ENCODE assay signal across 8 cellular contexts in genomic region chr2:156437272-156437671, GRCh38. TPM values are rescaled to one million over a fixed set of nuclear protein-coding genes. Genes with fewer than 3 reads are reported as not detected.
DNase-seq lines count a peak whose midpoint lies in the region; ATAC-seq and TF ChIP-seq lines count a peak whose summit lies in the region.

No MANE protein-coding gene starts in this region.

- 8 to 10% methylated on average over 6 of the region's 6 CpGs for WGBS in esophagus squamous epithelium, 2 donors

- CTCF ChIA-PET in activated CD4-positive, alpha-beta T cell treated with anti-CD3 and anti-CD28 coated beads, Interleukin-2, amount 10 ng/mL, durations not matched to agents 7 days and 5 days (lab: Charles Lee), result interaction anchor here (0.7 to 2.6 kb wide), 6 partner anchors 8 to 102 kb away, joined by 3 to 9 read pairs (median 4); no protein-coding TSS in a partner anchor
- CTCF ChIA-PET in GM10248 (lab: Yijun Ruan, JAX), result interaction anchor here (0.9 to 2.1 kb wide), 8 partner anchors 9 to 102 kb away, joined by 3 to 9 read pairs (median 4); no protein-coding TSS in a partner anchor

- peak in 2 of 4 donors; percentile 14 to 41 for TF ChIP-seq POLR2A in esophagus squamous epithelium (IDR thresholded peaks at IDR 0.05)

- POLR2A ChIA-PET in activated CD4-positive, alpha-beta T cell treated with anti-CD3 and anti-CD28 coated beads, Interleukin-2, amount 10 ng/mL, durations not matched to agents 7 days and 5 days (lab: Charles Lee), result no interaction called here
- POLR2A ChIA-PET in GM10248 (lab: Yijun Ruan, JAX), result interaction anchor here (0.5 kb wide), 1 partner anchor 103 kb away, joined by 3 read pairs; no protein-coding TSS in a partner anchor

- DNase-seq in activated CD4-positive, alpha-beta T cell treated with anti-CD3 and anti-CD28 coated beads, Interleukin-2, amount 10 ng/mL, durations not matched to agents 7 days and 5 days, result no peak
- no peak for DNase-seq in activated CD4-positive, alpha-beta T cell treated with anti-CD3 and anti-CD28 coated beads, Interleukin-2, amount 50 U/mL, for 48 hours
- DNase-seq in SIG-M5 treated with dmso at 0.1 percent for 504 hours (lab: John Stamatoyannopoulos, UW; ENCODE audit: unreplicated experiment) (peak; percentile 75), esophagus squamous epithelium (lab: John Stamatoyannopoulos, UW) (no peak), putamen (ENCODE audit: low spot score) (peak; percentile 34), GM10248 (ENCODE audit: extremely low spot score) (no peak), NCI-H1417 treated with DMSO at 0.1 percent for 48 hours (lab: John Stamatoyannopoulos, UW) (no peak)

- H3K27me3 Mint-ChIP-seq in activated CD4-positive, alpha-beta T cell treated with anti-CD3 and anti-CD28 coated beads, Interleukin-2, amount 10 ng/mL, durations not matched to agents 7 days and 5 days, result peaks cover 3% of the 10 kb centered on the region

- intact Hi-C loops in esophagus squamous epithelium (cut with DNase I), result no loop called here

- peaks cover 13 to 45% (median 13%) of the 10 kb centered on the region in 3 donors for H3K4me1 ChIP-seq in esophagus squamous epithelium

- peaks cover 22% of the 10 kb centered on the region for H3K36me3 Mint-ChIP-seq in activated CD4-positive, alpha-beta T cell treated with anti-CD3 and anti-CD28 coated beads, Interleukin-2, amount 10 ng/mL, durations not matched to agents 7 days and 5 days (ENCODE audit: low read depth)

- H3K9me3 Mint-ChIP-seq in activated CD4-positive, alpha-beta T cell treated with anti-CD3 and anti-CD28 coated beads, Interleukin-2, amount 10 ng/mL, durations not matched to agents 7 days and 5 days, result no peaks in the 10 kb centered on the region

- TF ChIP-seq CTCF in esophagus squamous epithelium (IDR thresholded peaks at IDR 0.05) (no peak), GM10248 (IDR thresholded peaks at IDR 0.05; ENCODE audit: control extremely low read depth, extremely low read depth, low read depth, missing control alignments) (no peak)

- no peaks in the 10 kb centered on the region for H3K27me3 ChIP-seq in esophagus squamous epithelium

- H3K4me3 Mint-ChIP-seq in activated CD4-positive, alpha-beta T cell treated with anti-CD3 and anti-CD28 coated beads, Interleukin-2, amount 10 ng/mL, durations not matched to agents 7 days and 5 days, result peak overlapping the region; percentile 99

- H3K4me3 ChIP-seq in esophagus squamous epithelium, result peak overlapping the region; percentile 51 to 80 (median 68)

- peak overlapping the region; percentile 96 for H3K27ac Mint-ChIP-seq in activated CD4-positive, alpha-beta T cell treated with anti-CD3 and anti-CD28 coated beads, Interleukin-2, amount 10 ng/mL, durations not matched to agents 7 days and 5 days

- H3K36me3 ChIP-seq in esophagus squamous epithelium, result peaks cover 0 to 8% (median 0%) of the 10 kb centered on the region in 3 donors

- peak overlapping the region; percentile 94 to 99 (median 98) for H3K27ac ChIP-seq in esophagus squamous epithelium

- H3K9me3 ChIP-seq in esophagus squamous epithelium, result no peaks in the 10 kb centered on the region

- H3K4me1 Mint-ChIP-seq in activated CD4-positive, alpha-beta T cell treated with anti-CD3 and anti-CD28 coated beads, Interleukin-2, amount 10 ng/mL, durations not matched to agents 7 days and 5 days, result peaks cover 32% of the 10 kb centered on the region

- ATAC-seq in HG02852 (IDR thresholded peaks at IDR 0.05; ENCODE audit: unreplicated experiment), result peak; percentile 28

RNA-seq across cellular contexts. Expression of gene GPD2, which starts 1.1 kb away (rescaled TPM):
- 10 to 100 TPM; 17.2 to 17.3 TPM for total RNA-seq in activated CD4-positive, alpha-beta T cell treated with anti-CD3 and anti-CD28 coated beads, Interleukin-2, amount 10 ng/mL, durations not matched to agents 7 days and 5 days
- 100 to 1,000 TPM in 2 of 4 donors, 10 to 100 TPM in 2; 67.3 to 160 (median 89.7) TPM for total RNA-seq in esophagus squamous epithelium

Comparison
In these comparisons a context has a peak if more than half of its experiments do, and no peak if none do; other contexts are left out.
1. DNase-seq: peak in SIG-M5 treated with dmso at 0.1 percent for 504 hours (single experiment) and putamen (single experiment); none in activated CD4-positive, alpha-beta T cell treated with anti-CD3 and anti-CD28 coated beads, Interleukin-2, amount 10 ng/mL, durations not matched to agents 7 days and 5 days (single experiment), activated CD4-positive, alpha-beta T cell treated with anti-CD3 and anti-CD28 coated beads, Interleukin-2, amount 50 U/mL, for 48 hours (0 of 2), esophagus squamous epithelium (single experiment), GM10248 (single experiment) and NCI-H1417 treated with DMSO at 0.1 percent for 48 hours (single experiment).